Comparison of ENCODE assay signal across 8 cellular contexts in the genomic region with DNA sequence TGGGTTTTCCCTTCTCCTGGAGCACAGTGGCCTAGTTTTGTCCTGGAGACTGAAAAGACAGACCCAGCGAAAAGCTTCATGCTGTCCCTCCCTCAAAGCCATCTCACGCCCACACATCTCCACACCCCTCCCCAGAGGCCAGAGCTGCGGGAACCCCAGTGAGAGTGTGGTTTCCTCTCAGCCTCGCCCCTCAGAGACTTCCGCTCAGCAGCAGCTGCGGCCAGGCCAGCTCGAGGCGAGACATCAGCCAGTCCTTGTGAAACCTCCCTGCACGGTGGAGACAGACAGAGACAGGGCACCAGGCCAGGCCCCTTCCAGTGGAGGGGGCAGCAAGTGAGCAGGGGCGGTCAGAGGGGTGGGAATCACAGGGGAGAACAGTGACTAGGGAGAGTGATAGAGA.
DNase-seq lines count a peak whose midpoint lies in the region; ATAC-seq and TF ChIP-seq lines count a peak whose summit lies in the region.

No MANE protein-coding gene starts in this region.

- no peaks in the 10 kb centered on the region for H3K36me3 ChIP-seq in hepatocyte (replicated peaks; ENCODE audit: insufficient read depth, low read depth)

- peaks cover 3% of the 10 kb centered on the region for H3K4me1 ChIP-seq in hepatocyte (ENCODE audit: insufficient read depth)

- H3K9me3 Mint-ChIP-seq in activated naive CD4-positive, alpha-beta T cell treated with anti-CD3 and anti-CD28 coated beads, Interleukin-2, amount 50 U/mL, for 24 hours = no peaks in the 10 kb centered on the region

- peak; percentile 79 for ATAC-seq in GM19023 (IDR thresholded peaks at IDR 0.05; ENCODE audit: unreplicated experiment)
- ATAC-seq in HG03060 (IDR thresholded peaks at IDR 0.05; ENCODE audit: low read depth, unreplicated experiment) = peak; percentile 76

- no peak overlapping the region for H3K4me3 ChIP-seq in hepatocyte

- H3K4me1 Mint-ChIP-seq in activated naive CD4-positive, alpha-beta T cell treated with anti-CD3 and anti-CD28 coated beads, Interleukin-2, amount 50 U/mL, for 24 hours = peaks cover 91% of the 10 kb centered on the region

- no peaks in the 10 kb centered on the region for H3K36me3 Mint-ChIP-seq in activated naive CD4-positive, alpha-beta T cell treated with anti-CD3 and anti-CD28 coated beads, Interleukin-2, amount 50 U/mL, for 24 hours

- no peaks in the 10 kb centered on the region for H3K9me3 ChIP-seq in hepatocyte (ENCODE audit: low read depth)

- H3K4me3 Mint-ChIP-seq in activated naive CD4-positive, alpha-beta T cell treated with anti-CD3 and anti-CD28 coated beads, Interleukin-2, amount 50 U/mL, for 24 hours = peak overlapping the region; percentile 49

- H3K79me2 ChIP-seq in hepatocyte = no peaks in the 10 kb centered on the region

- WGBS in hepatocyte (ENCODE audit: low lambda C conversion rate, missing lambda C conversion rate) = 41% methylated on average over 10 of the region's 10 CpGs

- TF ChIP-seq CTCF in hepatocyte (IDR thresholded peaks at IDR 0.05; ENCODE audit: poor library complexity) = no peak

- no peaks in the 10 kb centered on the region for H3K27me3 Mint-ChIP-seq in activated naive CD4-positive, alpha-beta T cell treated with anti-CD3 and anti-CD28 coated beads, Interleukin-2, amount 50 U/mL, for 24 hours

- no peaks in the 10 kb centered on the region for H4K20me1 ChIP-seq in hepatocyte (ENCODE audit: insufficient read depth, poor library complexity, severe bottlenecking)

- peak overlapping the region; percentile 8 for H3K27ac Mint-ChIP-seq in activated naive CD4-positive, alpha-beta T cell treated with anti-CD3 and anti-CD28 coated beads, Interleukin-2, amount 50 U/mL, for 24 hours

- in situ Hi-C loops in SK-MEL-5 (cut with HindIII; ENCODE audit: low pct_unique_long_range_greater_than_20kb, low sequenced_read_pairs) = loop anchor here (25.0 kb wide), 1 partner anchor 131 kb away; no protein-coding TSS in a partner anchor

- H3K4me2 ChIP-seq in hepatocyte = peak overlapping the region; percentile 29

- H3K9me2 ChIP-seq in hepatocyte (replicated peaks; ENCODE audit: insufficient read depth) = no peaks in the 10 kb centered on the region

- H2AFZ ChIP-seq in hepatocyte = no peak overlapping the region

- DNase-seq in SK-MEL-5 (ENCODE audit: low read depth, low spot score) = peak; percentile 26
- peak; percentile 46 for DNase-seq in hepatocyte (ENCODE audit: low spot score)
- peak; percentile 21 to 33 for DNase-seq in stimulated activated CD4-positive, alpha-beta T cell treated with anti-CD3 and anti-CD28 coated beads, Interleukin-1b, Interleukin-23, amount 100 ng/mL, for 4 hours (ENCODE audit: low read depth in 2 of 2)
- no peak for DNase-seq in NCI-H1092 treated with DMSO at 0.1 percent for 48 hours (lab: John Stamatoyannopoulos, UW)
- DNase-seq in NCI-H748 treated with DMSO at 0.1 percent for 48 hours (lab: John Stamatoyannopoulos, UW) = no peak

- peak overlapping the region; percentile 37 for H3K27ac ChIP-seq in hepatocyte

- no peaks in the 10 kb centered on the region for H3K27me3 ChIP-seq in hepatocyte

Comparison
In these comparisons a context has a peak if more than half of its experiments do, and no peak if none do; other contexts are left out.
1. DNase-seq: peak in SK-MEL-5 (single experiment), hepatocyte (single experiment) and stimulated activated CD4-positive, alpha-beta T cell treated with anti-CD3 and anti-CD28 coated beads, Interleukin-1b, Interleukin-23, amount 100 ng/mL, for 4 hours (2 of 2); none in NCI-H1092 treated with DMSO at 0.1 percent for 48 hours (single experiment) and NCI-H748 treated with DMSO at 0.1 percent for 48 hours (single experiment).